ENCODE assay signal across 8 cellular contexts in genomic region chr2:191677091-191677645, GRCh38. TPM values are rescaled to one million over a fixed set of nuclear protein-coding genes. Genes with fewer than 3 reads are reported as not detected.
A peak's percentile ranks its signal among the peaks of the same experiment; 100 is the strongest.
DNase-seq lines count a peak whose midpoint lies in the region; ATAC-seq, FAIRE-seq and TF ChIP-seq lines count a peak whose summit lies in the region.

No MANE protein-coding gene starts in this region.

- H3K36me3 Mint-ChIP-seq in activated T-cell treated with anti-CD3 and anti-CD28 coated beads, Interleukin-2, amount 50 U/mL, for 4 hours (ENCODE audit: insufficient read depth) = peaks cover 20% of the 10 kb centered on the region

- ATAC-seq in HG02642 (IDR thresholded peaks at IDR 0.05; ENCODE audit: poor library complexity, unreplicated experiment) (peak; percentile 31), foreskin keratinocyte (peak; percentile 45)
- peak; percentile 46 to 49 for ATAC-seq in activated T-cell treated with anti-CD3 and anti-CD28 coated beads, Interleukin-2, amount 50 U/mL, for 4 hours

- peaks cover 3% of the 10 kb centered on the region for H3K9me3 Mint-ChIP-seq in activated T-cell treated with anti-CD3 and anti-CD28 coated beads, Interleukin-2, amount 50 U/mL, for 4 hours

- H3K4me3 Mint-ChIP-seq in activated T-cell treated with anti-CD3 and anti-CD28 coated beads, Interleukin-2, amount 50 U/mL, for 4 hours = peak overlapping the region; percentile 96

- DNase-seq in NCI-H345 (lab: John Stamatoyannopoulos, UW) (peak; percentile 54), NCI-H345 treated with DMSO at 0.1 percent for 48 hours (lab: John Stamatoyannopoulos, UW; ENCODE audit: unreplicated experiment) (no peak), NCI-H2227 treated with DMSO at 0.1 percent for 48 hours (lab: John Stamatoyannopoulos, UW) (peak; percentile 43), foreskin keratinocyte (peak in 1 of 2 donors; percentile 75), non-pigmented ciliary epithelial cell (ENCODE audit: low read depth) (peak; percentile 93), GM19239 (ENCODE audit: insufficient read length, low spot score) (no peak)
- peak; percentile 30 for DNase-seq in activated T-cell treated with anti-CD3 and anti-CD28 coated beads, Interleukin-2, amount 50 U/mL, for 4 hours

- H3K27me3 Mint-ChIP-seq in activated T-cell treated with anti-CD3 and anti-CD28 coated beads, Interleukin-2, amount 50 U/mL, for 4 hours (ENCODE audit: low read depth) = no peaks in the 10 kb centered on the region

- H3K27ac ChIP-seq in foreskin keratinocyte = peak overlapping the region; percentile 75

- peaks cover 51% of the 10 kb centered on the region for H3K4me1 Mint-ChIP-seq in activated T-cell treated with anti-CD3 and anti-CD28 coated beads, Interleukin-2, amount 50 U/mL, for 4 hours (ENCODE audit: low read depth)

- peaks cover 20% of the 10 kb centered on the region for H3K4me1 ChIP-seq in foreskin keratinocyte

- no peaks in the 10 kb centered on the region for H3K27me3 ChIP-seq in foreskin keratinocyte

- FAIRE-seq in GM19239 (lab: Jason Lieb, UNC) = no peak

- TF ChIP-seq CTCF in foreskin keratinocyte (conservative IDR thresholded peaks at IDR 0.05) = no peak

RNA-seq across cellular contexts. Expression of gene NABP1, which starts 0.8 kb away (rescaled TPM):
- 10 to 100 TPM; 47.8 to 55.3 (median 52.2) TPM for total RNA-seq in activated T-cell treated with anti-CD3 and anti-CD28 coated beads, Interleukin-2, amount 50 U/mL, for 4 hours
- 31.3 and 36.6 TPM in 2 replicates for total RNA-seq in foreskin keratinocyte
- 12.4 and 16.8 TPM in 2 replicates for polyA plus RNA-seq in foreskin keratinocyte

Comparison
In these comparisons a context has a peak if more than half of its experiments do, and no peak if none do; other contexts are left out.
1. DNase-seq: peak in NCI-H345 (single experiment), NCI-H2227 treated with DMSO at 0.1 percent for 48 hours (single experiment), activated T-cell treated with anti-CD3 and anti-CD28 coated beads, Interleukin-2, amount 50 U/mL, for 4 hours (single experiment) and non-pigmented ciliary epithelial cell (single experiment); none in NCI-H345 treated with DMSO at 0.1 percent for 48 hours (single experiment) and GM19239 (single experiment).
2. Peak in every context shown above with its lines, with median percentiles within 50 percentile points of each other: ATAC-seq.